8 cellular contexts compared by ENCODE assay signal in genomic region chr7:113118074-113118959, GRCh38. TPM values are rescaled to one million over a fixed set of nuclear protein-coding genes. Genes with fewer than 3 reads are reported as not detected.
DNase-seq lines count a peak whose midpoint lies in the region; TF ChIP-seq lines count a peak whose summit lies in the region.

A gene with protein sequence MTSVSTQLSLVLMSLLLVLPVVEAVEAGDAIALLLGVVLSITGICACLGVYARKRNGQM (minus strand): TSS chr7:113118554. CDS start chr7:113117578, 976 bp downstream.

- no peaks in the 10 kb centered on the region for H3K9me3 Mint-ChIP-seq in activated naive CD4-positive, alpha-beta T cell treated with anti-CD3 and anti-CD28 coated beads, Interleukin-2, amount 10 ng/mL, durations not matched to agents 7 days and 5 days

- H3K27ac ChIP-seq in SK-N-MC = peak within 1 kb of the TSS; percentile 79
- H3K27ac ChIP-seq in temporal lobe (ENCODE audit: low read depth, low read length) = no peak within 1 kb of the TSS

- TF ChIP-seq CTCF in HFF-Myc (IDR thresholded peaks at IDR 0.05; ENCODE audit: low read depth, low read length, missing control alignments) = no peak
- TF ChIP-seq CTCF in NB4 (IDR thresholded peaks at IDR 0.05; ENCODE audit: low read depth, low read length) = no peak

- H3K27me3 Mint-ChIP-seq in activated naive CD4-positive, alpha-beta T cell treated with anti-CD3 and anti-CD28 coated beads, Interleukin-2, amount 10 ng/mL, durations not matched to agents 7 days and 5 days = no peaks in the 10 kb centered on the region

- peak within 1 kb of the TSS; percentile 86 for H3K4me3 Mint-ChIP-seq in activated naive CD4-positive, alpha-beta T cell treated with anti-CD3 and anti-CD28 coated beads, Interleukin-2, amount 10 ng/mL, durations not matched to agents 7 days and 5 days

- peak; percentile 93 for TF ChIP-seq POLR2A in NB4 (IDR thresholded peaks at IDR 0.05; ENCODE audit: extremely low read depth, insufficient read length)

- H3K27ac Mint-ChIP-seq in activated naive CD4-positive, alpha-beta T cell treated with anti-CD3 and anti-CD28 coated beads, Interleukin-2, amount 10 ng/mL, durations not matched to agents 7 days and 5 days = peak within 1 kb of the TSS; percentile 90

- H3K9me3 ChIP-seq in SK-N-MC (ENCODE audit: low read depth, low read length) = no peaks in the 10 kb centered on the region

- H3K9ac ChIP-seq in SK-N-MC (ENCODE audit: insufficient read length) = peak within 1 kb of the TSS; percentile 88

- peaks cover 28% of the 10 kb centered on the region for H3K4me1 Mint-ChIP-seq in activated naive CD4-positive, alpha-beta T cell treated with anti-CD3 and anti-CD28 coated beads, Interleukin-2, amount 10 ng/mL, durations not matched to agents 7 days and 5 days

- H3K4me3 ChIP-seq in HFF-Myc (replicated peaks; ENCODE audit: low read depth, low read length) (peak within 1 kb of the TSS; percentile 50), NB4 (ENCODE audit: low read depth, low read length) (peak within 1 kb of the TSS; percentile 89), SK-N-MC (peak within 1 kb of the TSS; percentile 99)

- peaks cover 30% of the 10 kb centered on the region for H3K36me3 ChIP-seq in SK-N-MC (ENCODE audit: insufficient read depth, low read length)

- DNase-seq in GM03348 (ENCODE audit: low spot score) = peak; percentile 91
- peak; percentile 60 for DNase-seq in HFF-Myc (ENCODE audit: extremely low read depth, low read depth)
- peak; percentile 97 for DNase-seq in NB4 (ENCODE audit: low read depth)
- DNase-seq in SK-N-MC (ENCODE audit: low read depth, low spot score) = peak; percentile 52
- DNase-seq in activated naive CD4-positive, alpha-beta T cell treated with anti-CD3 and anti-CD28 coated beads, Interleukin-2, amount 10 ng/mL, durations not matched to agents 7 days and 5 days = peak; percentile 93
- peak; percentile 93 for DNase-seq in globus pallidus (ENCODE audit: low spot score)
- DNase-seq in occipital lobe (lab: John Stamatoyannopoulos, UW) = peak; percentile 89

- CTCF ChIA-PET in activated naive CD4-positive, alpha-beta T cell treated with anti-CD3 and anti-CD28 coated beads, Interleukin-2, amount 10 ng/mL, durations not matched to agents 7 days and 5 days (lab: Charles Lee) = no interaction called here

- peaks cover 6% of the 10 kb centered on the region for H3K36me3 Mint-ChIP-seq in activated naive CD4-positive, alpha-beta T cell treated with anti-CD3 and anti-CD28 coated beads, Interleukin-2, amount 10 ng/mL, durations not matched to agents 7 days and 5 days

RNA-seq across cellular contexts. Expression of the gene that starts here (rescaled TPM):
- total RNA-seq in occipital lobe (25.4 TPM), temporal lobe (15.7 TPM)
